In the genomic region with DNA sequence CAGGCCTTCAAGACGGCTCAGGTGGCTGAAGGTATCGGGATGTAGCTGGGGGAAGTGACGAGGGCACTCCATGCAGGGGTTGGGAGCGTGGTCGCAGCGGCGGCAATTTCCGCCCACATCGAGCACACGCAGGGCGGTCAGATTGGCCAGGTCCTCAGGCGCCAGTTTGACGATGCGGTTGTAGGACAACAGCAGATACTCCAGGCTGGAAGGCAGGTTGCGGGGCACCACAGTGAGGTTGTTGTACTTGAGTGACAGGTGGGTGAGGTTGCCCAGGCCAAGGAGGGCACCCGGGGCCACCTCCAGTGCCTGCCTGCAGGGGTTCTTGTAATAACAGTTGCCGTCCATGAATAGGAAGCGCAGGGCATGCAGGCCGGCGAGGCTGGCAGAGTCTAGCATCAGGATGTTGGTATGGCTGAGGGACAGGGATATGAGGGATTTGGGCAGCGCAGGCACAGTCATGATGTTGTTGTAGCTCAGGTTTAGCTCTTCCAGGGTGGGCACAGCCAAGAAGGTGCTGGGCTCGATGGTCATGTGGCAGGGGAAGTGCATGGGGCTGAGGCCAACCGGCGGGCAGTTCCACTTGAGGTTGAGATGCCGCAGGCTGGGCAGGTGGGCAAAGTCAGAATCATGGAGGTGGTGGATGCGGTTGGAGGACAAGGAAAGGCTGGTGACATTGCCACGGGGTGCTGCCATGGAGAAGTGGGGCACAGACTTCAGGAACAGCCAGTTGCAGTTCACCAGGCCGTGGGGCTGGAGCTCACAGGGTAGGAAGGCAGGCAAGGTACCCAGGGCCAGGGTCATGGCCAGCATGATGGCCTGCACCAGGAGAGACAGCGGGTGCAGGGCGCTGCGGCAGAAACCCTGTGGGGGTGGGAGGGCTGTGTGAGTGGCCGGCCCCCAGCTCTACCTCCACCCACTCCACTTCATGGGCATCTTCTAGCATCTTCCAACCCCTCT, we compare ENCODE assay signal across 18 cellular contexts. TPM values are rescaled to one million over a fixed set of nuclear protein-coding genes. Genes with fewer than 3 reads are reported as not detected.
DNase-seq lines count a peak whose midpoint lies in the region; ATAC-seq and TF ChIP-seq lines count a peak whose summit lies in the region.
"Had no signal": no experiment of that assay in that cellular context is flagged by ENCODE, and none has a peak within 500 bp of the region (broad histone marks: within the 10 kb centered on the region; RNA-seq: fewer than 3 reads in every experiment).

No MANE protein-coding gene starts in this region.

- H3K4me1 Mint-ChIP-seq in activated CD4-positive, alpha-beta T cell treated with anti-CD3 and anti-CD28 coated beads, Interleukin-2, amount 10 ng/mL, durations not matched to agents 7 days and 5 days: peaks cover 80% of the 10 kb centered on the region
- H3K4me1 Mint-ChIP-seq in activated naive CD8-positive, alpha-beta T cell treated with anti-CD3 and anti-CD28 coated beads for 36 hours: peaks cover 64% of the 10 kb centered on the region

- CTCF ChIA-PET in activated CD4-positive, alpha-beta T cell treated with anti-CD3 and anti-CD28 coated beads, Interleukin-2, amount 10 ng/mL, durations not matched to agents 7 days and 5 days (lab: Charles Lee): interaction anchor here (4.6 to 10.9 kb wide), 4 partner anchors 7 to 117 kb away, joined by 48 to 91 read pairs (median 82); a partner anchor contains a TSS

- H3K9me3 Mint-ChIP-seq in activated CD4-positive, alpha-beta T cell treated with anti-CD3 and anti-CD28 coated beads, Interleukin-2, amount 10 ng/mL, durations not matched to agents 7 days and 5 days: no peaks in the 10 kb centered on the region
- no peaks in the 10 kb centered on the region for H3K9me3 Mint-ChIP-seq in activated naive CD8-positive, alpha-beta T cell treated with anti-CD3 and anti-CD28 coated beads for 36 hours

- H3K9me3 ChIP-seq in Loucy (ENCODE audit: insufficient read depth, low read depth, low read length): no peaks in the 10 kb centered on the region
- H3K9me3 ChIP-seq: A549 had no signal

- peak overlapping the region; percentile 80 for H3K4me3 ChIP-seq in Loucy (ENCODE audit: low read length, poor library complexity, severe bottlenecking)
- H3K4me3 ChIP-seq: A549 had no signal

- intact Hi-C loops in sciatic nerve (cut with DNase I): no loop called here

- no peaks in the 10 kb centered on the region for H3F3A ChIP-seq in Loucy (ENCODE audit: low read depth)

- H3K9ac ChIP-seq in Loucy (ENCODE audit: low read depth, low read length, poor library complexity, severe bottlenecking): peak overlapping the region; percentile 84

- no peaks in the 10 kb centered on the region for H3K27me3 ChIP-seq in Loucy (ENCODE audit: insufficient read depth, low read length, poor library complexity, severe bottlenecking)

- peak overlapping the region; percentile 29 for H3K4me3 Mint-ChIP-seq in activated CD4-positive, alpha-beta T cell treated with anti-CD3 and anti-CD28 coated beads, Interleukin-2, amount 10 ng/mL, durations not matched to agents 7 days and 5 days
- no peak overlapping the region for H3K4me3 Mint-ChIP-seq in activated naive CD8-positive, alpha-beta T cell treated with anti-CD3 and anti-CD28 coated beads for 36 hours

- no peak for DNase-seq in activated CD4-positive, alpha-beta T cell treated with anti-CD3 and anti-CD28 coated beads, Interleukin-2, amount 10 ng/mL, durations not matched to agents 7 days and 5 days
- no peak for DNase-seq in activated CD4-positive, alpha-beta T cell treated with anti-CD3 and anti-CD28 coated beads, Interleukin-2, amount 50 U/mL, for 48 hours
- DNase-seq in activated naive CD8-positive, alpha-beta T cell treated with anti-CD3 and anti-CD28 coated beads for 36 hours: no peak
- DNase-seq in sciatic nerve (ENCODE audit: low spot score) (peak; percentile 54), T-helper 9 cell (no peak), cerebellar nuclear complex (lab: John Stamatoyannopoulos, UW) (no peak), NCI-H524 treated with DMSO at 0.1 percent for 48 hours (lab: John Stamatoyannopoulos, UW) (no peak)
- DNase-seq: activated effector memory CD4-positive, alpha-beta T cell treated with anti-CD3 and anti-CD28 coated beads, Interleukin-2, amount 50 U/mL, for 16 hours; effector memory CD4-positive, alpha-beta T cell; NCI-H1930; NCI-H510A treated with DMSO at 0.1 percent for 48 hours; stimulated activated CD4-positive, alpha-beta T cell treated with anti-CD3 and anti-CD28 coated beads, Interleukin-15, amount 100 ng/mL, for 24 hours had no signal

- H3K4me1 ChIP-seq in Loucy (ENCODE audit: insufficient read depth, low read length, poor library complexity, severe bottlenecking): peaks cover 42% of the 10 kb centered on the region
- H3K4me1 ChIP-seq: A549 had no signal

- POLR2A ChIA-PET in activated CD4-positive, alpha-beta T cell treated with anti-CD3 and anti-CD28 coated beads, Interleukin-2, amount 10 ng/mL, durations not matched to agents 7 days and 5 days (lab: Charles Lee): interaction anchor here (0.6 kb wide), 1 partner anchor 54 kb away, joined by 3 read pairs; no protein-coding TSS in a partner anchor

- H3K27me3 Mint-ChIP-seq in activated CD4-positive, alpha-beta T cell treated with anti-CD3 and anti-CD28 coated beads, Interleukin-2, amount 10 ng/mL, durations not matched to agents 7 days and 5 days: no peaks in the 10 kb centered on the region
- no peaks in the 10 kb centered on the region for H3K27me3 Mint-ChIP-seq in activated naive CD8-positive, alpha-beta T cell treated with anti-CD3 and anti-CD28 coated beads for 36 hours

- peaks cover 13% of the 10 kb centered on the region for H3K36me3 Mint-ChIP-seq in activated CD4-positive, alpha-beta T cell treated with anti-CD3 and anti-CD28 coated beads, Interleukin-2, amount 10 ng/mL, durations not matched to agents 7 days and 5 days (ENCODE audit: low read depth)
- H3K36me3 Mint-ChIP-seq in activated naive CD8-positive, alpha-beta T cell treated with anti-CD3 and anti-CD28 coated beads for 36 hours: peaks cover 7% of the 10 kb centered on the region

- H3K36me3 ChIP-seq in Loucy (ENCODE audit: insufficient read depth, low read length): peaks cover 7% of the 10 kb centered on the region; the same call in 1 of the 2 replicates

- H3K4me2 ChIP-seq in Loucy (ENCODE audit: low read depth, low read length, poor library complexity, severe bottlenecking): peak overlapping the region; percentile 92
- H3K4me2 ChIP-seq: A549 had no signal

- ATAC-seq in sciatic nerve: no peak
- ATAC-seq: A549, left colon had no signal

- no peaks in the 10 kb centered on the region for H4K20me1 ChIP-seq in Loucy (ENCODE audit: insufficient read depth, low read length, poor library complexity, severe bottlenecking)

- H2AFZ ChIP-seq in Loucy (ENCODE audit: low read length): no peak overlapping the region

- no peaks in the 10 kb centered on the region for H3K9me2 ChIP-seq in Loucy (replicated peaks; ENCODE audit: low read depth, low read length)

- peak overlapping the region; percentile 79 for H3K27ac Mint-ChIP-seq in activated CD4-positive, alpha-beta T cell treated with anti-CD3 and anti-CD28 coated beads, Interleukin-2, amount 10 ng/mL, durations not matched to agents 7 days and 5 days
- peak overlapping the region; percentile 90 for H3K27ac Mint-ChIP-seq in activated naive CD8-positive, alpha-beta T cell treated with anti-CD3 and anti-CD28 coated beads for 36 hours

- H3K79me2 ChIP-seq in Loucy (ENCODE audit: insufficient read depth, low read length): peaks cover 36% of the 10 kb centered on the region

- TF ChIP-seq CTCF in Loucy (conservative IDR thresholded peaks at IDR 0.05; ENCODE audit: low read length): no peak

RNA-seq across cellular contexts. Expression of a gene that starts 1.7 kb away (rescaled TPM):
- total RNA-seq in activated CD4-positive, alpha-beta T cell treated with anti-CD3 and anti-CD28 coated beads, Interleukin-2, amount 10 ng/mL, durations not matched to agents 7 days and 5 days: under 1 TPM; 0.55 to 0.65 TPM
- total RNA-seq in activated naive CD8-positive, alpha-beta T cell treated with anti-CD3 and anti-CD28 coated beads for 36 hours: 1 to 10 TPM in 1 of 2 experiments, under 1 TPM in 1; 0.85 to 1.4 TPM
- 1.1 TPM for total RNA-seq in sciatic nerve
- total RNA-seq: bronchial epithelial cell, pulmonary artery endothelial cell, temporal lobe had no signal

RNA-seq across cellular contexts. Expression of a gene that starts 15.2 kb away (rescaled TPM):
- 100 to 1,000 TPM; 117 to 119 TPM for total RNA-seq in activated CD4-positive, alpha-beta T cell treated with anti-CD3 and anti-CD28 coated beads, Interleukin-2, amount 10 ng/mL, durations not matched to agents 7 days and 5 days
- total RNA-seq in activated naive CD8-positive, alpha-beta T cell treated with anti-CD3 and anti-CD28 coated beads for 36 hours: 100 to 1,000 TPM; 127 to 134 TPM
- 39.8 TPM for total RNA-seq in sciatic nerve

RNA-seq across cellular contexts. Expression of a gene that starts 21.8 kb away (rescaled TPM):
- total RNA-seq in activated CD4-positive, alpha-beta T cell treated with anti-CD3 and anti-CD28 coated beads, Interleukin-2, amount 10 ng/mL, durations not matched to agents 7 days and 5 days: 10 to 100 TPM; 82.2 to 92.7 TPM
- 10 to 100 TPM; 69.7 to 74.9 TPM for total RNA-seq in activated naive CD8-positive, alpha-beta T cell treated with anti-CD3 and anti-CD28 coated beads for 36 hours
- total RNA-seq in sciatic nerve: 36.9 TPM

RNA-seq across cellular contexts. Expression of a gene that starts 25.8 kb away (rescaled TPM):
- total RNA-seq in activated CD4-positive, alpha-beta T cell treated with anti-CD3 and anti-CD28 coated beads, Interleukin-2, amount 10 ng/mL, durations not matched to agents 7 days and 5 days: 10 to 100 TPM; 47.5 to 58.4 TPM
- 10 to 100 TPM; 59.4 to 63.0 TPM for total RNA-seq in activated naive CD8-positive, alpha-beta T cell treated with anti-CD3 and anti-CD28 coated beads for 36 hours
- total RNA-seq in sciatic nerve: 39.1 TPM

RNA-seq across cellular contexts. Expression of a gene that starts 54.7 kb away (rescaled TPM):
- total RNA-seq in activated CD4-positive, alpha-beta T cell treated with anti-CD3 and anti-CD28 coated beads, Interleukin-2, amount 10 ng/mL, durations not matched to agents 7 days and 5 days: 100 to 1,000 TPM; 140 to 143 TPM
- total RNA-seq in activated naive CD8-positive, alpha-beta T cell treated with anti-CD3 and anti-CD28 coated beads for 36 hours: 100 to 1,000 TPM; 121 to 123 TPM
- total RNA-seq in sciatic nerve: 71.5 TPM
